ENCODE assay signal across 1 cellular context in genomic region chr5:68033961-68034581, GRCh38.
TF ChIP-seq lines count a peak whose summit lies in the region.

No MANE protein-coding gene starts in this region.

TF ChIP-seq in A549, 52 proteins besides CTCF, POLR2A, EP300 and RAD21 (continued from another document):
- TF ChIP-seq BCL3 (IDR thresholded peaks at IDR 0.05) (no peak), EHF (CRISPR knock-in tag; IDR thresholded peaks at IDR 0.05) (no peak), POLR2AphosphoS2 (conservative IDR thresholded peaks at IDR 0.05; ENCODE audit: low read length) (no peak), ZC3H11A (IDR thresholded peaks at IDR 0.05) (no peak)
